In the genomic region with DNA sequence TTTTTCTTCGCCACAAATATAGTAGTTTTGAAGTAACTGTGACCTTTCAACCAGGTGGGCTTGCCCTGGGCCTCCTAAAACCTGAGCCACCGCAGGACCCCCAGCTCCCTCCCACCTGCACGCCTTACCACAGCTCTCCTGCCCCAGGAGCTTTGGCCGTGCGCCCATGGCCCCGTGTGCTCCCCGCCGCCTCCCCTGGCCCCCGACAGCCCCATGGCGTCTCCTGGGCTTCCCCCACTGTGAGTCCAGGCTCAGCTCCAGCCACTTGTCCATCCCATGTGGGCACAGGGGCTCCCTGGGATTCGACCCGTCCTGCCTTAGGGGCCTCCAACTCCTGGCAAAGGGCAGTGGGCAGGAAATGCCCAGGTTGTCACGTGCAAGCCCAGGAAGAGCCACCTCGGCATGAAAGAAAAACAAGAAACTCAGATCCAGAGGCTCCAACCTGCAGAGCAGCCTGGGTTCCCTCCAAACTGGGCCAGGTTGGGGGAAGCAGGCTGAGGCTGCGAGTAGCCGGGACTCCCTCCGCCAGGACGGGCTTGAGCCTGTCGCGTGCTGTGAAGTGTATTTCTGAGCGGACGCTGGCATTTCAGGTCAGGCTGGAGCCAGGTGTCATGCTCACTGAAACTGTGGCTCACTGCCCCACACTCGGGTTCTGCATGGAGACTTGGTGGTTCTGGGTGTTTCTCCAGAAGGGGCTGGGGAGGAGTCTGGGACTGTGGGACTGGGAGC, we compare ENCODE assay signal across 20 cellular contexts. TPM values are rescaled to one million over a fixed set of nuclear protein-coding genes. Genes with fewer than 3 reads are reported as not detected.
A peak's percentile ranks its signal among the peaks of the same experiment; 100 is the strongest.
DNase-seq lines count a peak whose midpoint lies in the region; ATAC-seq and TF ChIP-seq lines count a peak whose summit lies in the region.
"Had no signal": no experiment of that assay in that cellular context is flagged by ENCODE, and none has a peak within 500 bp of the region (broad histone marks: within the 10 kb centered on the region; RNA-seq: fewer than 3 reads in every experiment).

No MANE protein-coding gene starts in this region.

- in situ Hi-C loops in transverse colon (cut with MboI; ENCODE audit: low pct_ligation_motif_present in 1 of 4, low pct_unique_long_range_greater_than_20kb in 1 of 4, low sequenced_read_pairs in 3 of 4), result loop anchor here in 2 of 4 donors (5.0 to 10.0 kb wide), 2 partner anchors 107 to 109 kb away; no protein-coding TSS in a partner anchor

- H3K27me3 ChIP-seq in heart right ventricle (no peaks in the 10 kb centered on the region), adipocyte (replicated peaks; ENCODE audit: control insufficient read depth, insufficient read depth, low read length) (no peaks in the 10 kb centered on the region), mesenchymal stem cell (ENCODE audit: control insufficient read depth in 1 of 2, insufficient read depth in 1 of 2, low read length in 2 of 2) (no peaks in the 10 kb centered on the region), transverse colon (no peaks in the 10 kb centered on the region)
- H3K27me3 ChIP-seq: BLaER1 treated with 17β-estradiol and CSF1 and Interleukin-3, amounts not matched to agents 10 nM and 100 nM; MG63 had no signal

- no peak overlapping the region for H3K4me3 ChIP-seq in heart right ventricle
- H3K4me3 ChIP-seq in adipocyte (ENCODE audit: low read length), result no peak overlapping the region
- no peak overlapping the region for H3K4me3 ChIP-seq in mesenchymal stem cell (ENCODE audit: insufficient read depth in 1 of 2, low read depth in 1 of 2, low read length in 2 of 2)
- no peak overlapping the region for H3K4me3 ChIP-seq in transverse colon
- H3K4me3 ChIP-seq: A549; BLaER1 treated with 17β-estradiol and CSF1 and Interleukin-3, amounts not matched to agents 10 nM and 100 nM; MG63 had no signal

- H3K4me1 ChIP-seq in heart right ventricle (peaks cover 18 to 80% (median 59%) of the 10 kb centered on the region in 9 donors), adipocyte (ENCODE audit: control insufficient read depth, insufficient read depth, low read length) (peaks cover 60% of the 10 kb centered on the region), mesenchymal stem cell (ENCODE audit: control insufficient read depth, insufficient read depth, low read depth, low read length) (peaks cover 61% of the 10 kb centered on the region), transverse colon (peaks cover 43 to 51% (median 44%) of the 10 kb centered on the region in 4 donors)

- H2AK5ac ChIP-seq in mesenchymal stem cell (ENCODE audit: low read length, severe bottlenecking), result no peak overlapping the region

- H3K27ac ChIP-seq in heart right ventricle (peak overlapping the region in 3 of 10 donors; percentile 15 to 46 (median 23)), mesenchymal stem cell (ENCODE audit: low read length, poor library complexity, severe bottlenecking) (no peak overlapping the region), transverse colon (peak overlapping the region in 3 of 4 donors; percentile 78 to 86 (median 79))
- H3K27ac ChIP-seq: BLaER1 treated with 17β-estradiol and CSF1 and Interleukin-3, amounts not matched to agents 10 nM and 100 nM had no signal

- H3K23ac ChIP-seq in mesenchymal stem cell (ENCODE audit: low read length in 2 of 2), result no peak overlapping the region

- H3K18ac ChIP-seq in mesenchymal stem cell (ENCODE audit: low read depth in 1 of 2, low read length in 2 of 2), result no peak overlapping the region

- H2BK120ac ChIP-seq in mesenchymal stem cell (ENCODE audit: low read depth, low read length), result no peak overlapping the region

- DNase-seq in Right ventricle myocardium inferior (ENCODE audit: missing footprints), result peak; percentile 60
- DNase-seq in heart right ventricle, result no peak
- DNase-seq in adipocyte (ENCODE audit: low read depth), result no peak
- DNase-seq in mesenchymal stem cell, result no peak
- no peak for DNase-seq in transverse colon
- no peak for DNase-seq in stimulated activated naive CD4-positive, alpha-beta T cell treated with Interleukin-2 at 50 U/mL for 16 hours (lab: John Stamatoyannopoulos, UW)
- no peak for DNase-seq in HUDEP-2 (lab: John Stamatoyannopoulos, UW; ENCODE audit: unreplicated experiment in 76 of 76)
- DNase-seq: activated CD4-positive, alpha-beta T cell treated with anti-CD3 and anti-CD28 coated beads, Interleukin-2, amount 10 ng/mL, durations not matched to agents 24 days and 14 days; activated effector memory CD4-positive, alpha-beta T cell treated with anti-CD3 and anti-CD28 coated beads, Interleukin-2, amount 50 U/mL, for 16 hours; activated naive CD8-positive, alpha-beta T cell treated with anti-CD3 and anti-CD28 coated beads, Interleukin-2, amount 50 U/mL, for 24 hours; foreskin melanocyte; MG63; natural killer cell; NCI-H2171; stimulated activated CD4-positive, alpha-beta T cell treated with anti-CD3 and anti-CD28 coated beads, Interleukin-1b, Interleukin-23, amount 100 ng/mL, for 48 hours; stimulated activated naive B cell treated with anti-CD40 and anti-IgM and Interleukin-4, amounts not matched to agents 10 μg/mL and 1 μg/mL and 100 μg/mL, for 72 hours had no signal

- H3K4me2 ChIP-seq in mesenchymal stem cell (ENCODE audit: low read length, poor library complexity, severe bottlenecking), result no peak overlapping the region
- H3K4me2 ChIP-seq: A549; BLaER1 treated with 17β-estradiol and CSF1 and Interleukin-3, amounts not matched to agents 10 nM and 100 nM had no signal

- TF ChIP-seq POLR2A in transverse colon (IDR thresholded peaks at IDR 0.05), result no peak

- intact Hi-C loops in Right ventricle myocardium inferior (cut with DNase I) (loop anchor here (5.0 to 10.0 kb wide), 2 partner anchors 47 to 249 kb away; a partner anchor contains a TSS), heart right ventricle (cut with DNase I) (loop anchor here in 8 of 10 donors (5.0 to 10.0 kb wide), 6 partner anchors 37 to 479 kb away; a partner anchor contains a TSS), transverse colon (cut with DNase I; ENCODE audit: low total_unique reads) (no loop called here)

- no peak overlapping the region for H3K14ac ChIP-seq in mesenchymal stem cell (ENCODE audit: low read length in 2 of 2)

- no peak for ATAC-seq in Right ventricle myocardium inferior
- ATAC-seq in heart right ventricle, result no peak
- ATAC-seq in HG03520 (IDR thresholded peaks at IDR 0.05; ENCODE audit: unreplicated experiment), result no peak
- ATAC-seq: activated naive CD8-positive, alpha-beta T cell treated with anti-CD3 and anti-CD28 coated beads, Interleukin-2, amount 50 U/mL, for 24 hours; natural killer cell had no signal

- H4K8ac ChIP-seq in mesenchymal stem cell (ENCODE audit: low read length), result no peak overlapping the region

- no peak overlapping the region for H4K91ac ChIP-seq in mesenchymal stem cell (ENCODE audit: low read length)

- H2AFZ ChIP-seq in mesenchymal stem cell (ENCODE audit: low read depth, low read length), result no peak overlapping the region

- H3K79me1 ChIP-seq in mesenchymal stem cell (replicated peaks; ENCODE audit: low read length, poor library complexity, severe bottlenecking), result peaks cover 41% of the 10 kb centered on the region

- 72 to 80% methylated on average over 23 of the region's 23 CpGs for WGBS in heart right ventricle, 2 donors
- 94% methylated on average over 23 of the region's 23 CpGs for WGBS in mesenchymal stem cell
- whole genome bisulfite sequencing in transverse colon (ENCODE audit: low coverage in 1 of 2), 2 donors, result 86% methylated on average over 22 of the region's 23 CpGs; no CpG with 5 or more reads in 1 of the 2 donors

- H3K9me3 ChIP-seq in heart right ventricle (no peaks in the 10 kb centered on the region), adipocyte (ENCODE audit: control insufficient read depth, low read length) (no peaks in the 10 kb centered on the region), mesenchymal stem cell (ENCODE audit: control insufficient read depth, low read length) (no peaks in the 10 kb centered on the region), transverse colon (no peaks in the 10 kb centered on the region)
- H3K9me3 ChIP-seq: A549; BLaER1 treated with 17β-estradiol and CSF1 and Interleukin-3, amounts not matched to agents 10 nM and 100 nM; MG63 had no signal

- H2BK12ac ChIP-seq in mesenchymal stem cell (ENCODE audit: low read length in 2 of 2), result no peak overlapping the region

- TF ChIP-seq EP300 in transverse colon (IDR thresholded peaks at IDR 0.05; ENCODE audit: low read depth), result no peak

- H2BK15ac ChIP-seq in mesenchymal stem cell (ENCODE audit: low read depth, poor library complexity, severe bottlenecking), result no peak overlapping the region

- H3K36me3 ChIP-seq in heart right ventricle (peaks cover 0 to 52% (median 7%) of the 10 kb centered on the region in 9 donors), adipocyte (ENCODE audit: control insufficient read depth, insufficient read depth, low read length, severe bottlenecking) (peaks cover 34% of the 10 kb centered on the region), mesenchymal stem cell (ENCODE audit: control insufficient read depth in 1 of 2, insufficient read depth in 2 of 2, low read depth in 1 of 2, low read length in 2 of 2) (peaks cover 58 to 79% of the 10 kb centered on the region in 2 experiments), transverse colon (no peaks in the 10 kb centered on the region)

- H3K9ac ChIP-seq in adipocyte (ENCODE audit: low read length) (peak overlapping the region; percentile 62), mesenchymal stem cell (ENCODE audit: low read length) (peak overlapping the region; percentile 54)

- no peak overlapping the region for H3K4ac ChIP-seq in mesenchymal stem cell (ENCODE audit: low read depth in 1 of 2, low read length in 2 of 2)

- no peak overlapping the region for H2BK5ac ChIP-seq in mesenchymal stem cell (ENCODE audit: low read depth, low read length, poor library complexity, severe bottlenecking)

- TF ChIP-seq CTCF in heart right ventricle (IDR thresholded peaks at IDR 0.05), result no peak
- no peak for TF ChIP-seq CTCF in transverse colon (IDR thresholded peaks at IDR 0.05)

RNA-seq across cellular contexts. Expression of a gene that starts 5.8 kb away (rescaled TPM):
- total RNA-seq in Right ventricle myocardium inferior (611 TPM), heart right ventricle (100 to 1,000 TPM; 362 to 852 (median 568) TPM), transverse colon (1,000 to 10,000 TPM in 2 of 4 donors, 100 to 1,000 TPM in 2; 796 to 1,440 (median 1,077) TPM)
- polyA plus RNA-seq in heart right ventricle, result 100 to 1,000 TPM; 196 to 268 TPM
- 349 TPM for polyA plus RNA-seq in mesenchymal stem cell (2013, experiment 1 of 2)
- 351 TPM for polyA plus RNA-seq in mesenchymal stem cell (2013, experiment 2 of 2)

RNA-seq across cellular contexts. Expression of a gene that starts 35.6 kb away (rescaled TPM):
- total RNA-seq in Right ventricle myocardium inferior (31.1 TPM), heart right ventricle (10 to 100 TPM; 19.9 to 33.4 (median 24.4) TPM), transverse colon (100 to 1,000 TPM in 3 of 4 donors, 10 to 100 TPM in 1; 89.4 to 231 (median 138) TPM)
- 10 to 100 TPM in 1 of 2 donors, 1 to 10 TPM in 1; 4.1 to 16.7 TPM for polyA plus RNA-seq in heart right ventricle
- 37.8 TPM for polyA plus RNA-seq in mesenchymal stem cell (2013, experiment 1 of 2)
- polyA plus RNA-seq in mesenchymal stem cell (2013, experiment 2 of 2), result 38.3 TPM

RNA-seq across cellular contexts. Expression of a gene that starts 48.8 kb away (rescaled TPM):
- total RNA-seq in Right ventricle myocardium inferior, result 138 TPM
- total RNA-seq in heart right ventricle, result 100 to 1,000 TPM in 4 of 10 donors, 10 to 100 TPM in 6; 77.5 to 118 (median 99.3) TPM
- polyA plus RNA-seq in heart right ventricle, result 10 to 100 TPM; 32.4 to 44.1 TPM
- polyA plus RNA-seq in mesenchymal stem cell (2013, experiment 1 of 2), result 391 TPM
- 397 TPM for polyA plus RNA-seq in mesenchymal stem cell (2013, experiment 2 of 2)
- 10 to 100 TPM; 32.2 to 70.7 (median 54.6) TPM for total RNA-seq in transverse colon

RNA-seq across cellular contexts. Expression of a gene that starts 50.0 kb away (rescaled TPM):
- 240 TPM for total RNA-seq in Right ventricle myocardium inferior
- 100 to 1,000 TPM in 3 of 10 donors, 10 to 100 TPM in 7; 29.3 to 685 (median 62.8) TPM for total RNA-seq in heart right ventricle
- 100 to 1,000 TPM; 108 to 224 TPM for polyA plus RNA-seq in heart right ventricle
- 11.9 TPM for polyA plus RNA-seq in mesenchymal stem cell (2013, experiment 1 of 2)
- polyA plus RNA-seq in mesenchymal stem cell (2013, experiment 2 of 2), result 13.6 TPM
- total RNA-seq in transverse colon, result 10 to 100 TPM in 2 of 4 donors, 1 to 10 TPM in 2; 5.4 to 35.5 (median 12.0) TPM
- total RNA-seq: activated CD4-positive, alpha-beta T cell treated with anti-CD3 and anti-CD28 coated beads, Interleukin-2, amount 10 ng/mL, durations not matched to agents 24 days and 14 days had no signal
- polyA plus RNA-seq: IgD-negative memory B cell had no signal
